ENCODE assay signal across 25 cellular contexts in the genomic region with DNA sequence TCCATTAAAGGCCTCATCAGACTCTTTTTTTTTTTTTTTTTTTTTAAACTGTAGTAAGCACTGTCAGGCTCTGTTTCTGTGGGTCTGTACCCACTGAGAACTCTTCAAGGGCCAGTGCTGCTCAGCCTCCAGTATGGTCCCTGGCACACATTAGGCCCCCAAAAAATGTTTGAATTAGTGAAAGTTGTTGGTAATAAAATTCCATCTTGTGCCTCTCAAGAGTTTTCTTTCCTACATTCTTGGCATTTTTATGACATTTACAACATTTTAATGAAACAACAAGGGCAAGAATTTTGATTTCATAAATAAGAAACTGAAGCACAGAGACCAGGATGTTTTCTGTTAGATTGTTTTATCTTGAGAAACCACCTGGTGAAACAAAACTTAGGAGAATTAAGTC.
DNase-seq lines count a peak whose midpoint lies in the region; ATAC-seq, FAIRE-seq and TF ChIP-seq lines count a peak whose summit lies in the region.
"Had no signal": no experiment of that assay in that cellular context is flagged by ENCODE, and none has a peak within 500 bp of the region (broad histone marks: within the 10 kb centered on the region; RNA-seq: fewer than 3 reads in every experiment).

No MANE protein-coding gene starts in this region.

- no TSS peak for BruUV-seq in HepG2 (replicated peaks; lab: Mats Ljungman, UMichigan)

- H3K4me3 Mint-ChIP-seq in WTC11, result no peak overlapping the region
- no peak overlapping the region for H3K4me3 Mint-ChIP-seq in CD4-positive, alpha-beta T cell
- H3K4me3 Mint-ChIP-seq: activated CD4-positive, alpha-beta memory T cell treated with anti-CD3 and anti-CD28 coated beads for 36 hours; activated naive CD8-positive, alpha-beta T cell treated with anti-CD3 and anti-CD28 coated beads for 36 hours; H9; memory B cell; natural killer cell; stimulated activated naive B cell treated with anti-CD40 and anti-IgM and Interleukin-4, amounts not matched to agents 10 μg/mL and 1 μg/mL and 100 μg/mL, for 72 hours; T-helper 2 cell treated with Interferon-gamma antibody and Interleukin-4, amounts not matched to agents 5 μg/mL and 100 μg/mL, for 36 hours had no signal

- no peaks in the 10 kb centered on the region for H3K9me3 ChIP-seq in A549
- no peaks in the 10 kb centered on the region for H3K9me3 ChIP-seq in gastrocnemius medialis
- no peaks in the 10 kb centered on the region for H3K9me3 ChIP-seq in HepG2 (ENCODE audit: low read length)
- H3K9me3 ChIP-seq in CD4-positive, alpha-beta T cell (ENCODE audit: control insufficient read depth, low read length), result no peaks in the 10 kb centered on the region
- H3K9me3 ChIP-seq: BLaER1 had no signal

- no peak overlapping the region for H3K9ac ChIP-seq in HepG2 (ENCODE audit: insufficient read depth, low read depth, low read length)
- H3K9ac ChIP-seq: BLaER1, parathyroid adenoma had no signal

- H3K4me1 Mint-ChIP-seq in WTC11, result peaks cover 36% of the 10 kb centered on the region
- H3K4me1 Mint-ChIP-seq in CD4-positive, alpha-beta T cell (ENCODE audit: low read depth), result no peaks in the 10 kb centered on the region
- H3K4me1 Mint-ChIP-seq: activated naive CD8-positive, alpha-beta T cell treated with anti-CD3 and anti-CD28 coated beads for 36 hours; memory B cell; natural killer cell; stimulated activated naive B cell treated with anti-CD40 and anti-IgM and Interleukin-4, amounts not matched to agents 10 μg/mL and 1 μg/mL and 100 μg/mL, for 72 hours had no signal

- TF ChIP-seq EP300 in A549 (IDR thresholded peaks at IDR 0.05) (no peak), HepG2 (IDR thresholded peaks at IDR 0.05; ENCODE audit: low read depth in 2 of 2, low read length in 2 of 2) (no peak), HepG2 (CRISPR knock-in tag; IDR thresholded peaks at IDR 0.05; ENCODE audit: borderline replicate concordance) (no peak)

- H3K36me3 ChIP-seq in gastrocnemius medialis (no peaks in the 10 kb centered on the region), HepG2 (replicated peaks in 1 of 2; ENCODE audit: control insufficient read depth in 1 of 2, insufficient read depth in 2 of 2, low read length in 2 of 2) (peaks cover 1 to 9% of the 10 kb centered on the region in 2 experiments; a peak in 3 of 5 replicates)
- H3K36me3 ChIP-seq: BLaER1 had no signal

- intact Hi-C loops in gastrocnemius medialis (cut with DNase I; ENCODE audit: low total_unique reads) (loop anchor here (5.0 kb wide), 1 partner anchor 119 kb away; no protein-coding TSS in a partner anchor), HepG2 (cut with micrococcal nuclease; ENCODE audit: unreplicated experiment) (no loop called here)
- intact Hi-C loops in CD4-positive, alpha-beta T cell (cut with DNase I, micrococcal nuclease), result no loop called here

- H3K4me2 ChIP-seq in A549, result peak overlapping the region; percentile 30; the same call in 1 of the 3 replicates
- no peak overlapping the region for H3K4me2 ChIP-seq in HepG2 (ENCODE audit: low read depth, low read length)
- H3K4me2 ChIP-seq: BLaER1 had no signal

- in situ Hi-C loops in gastrocnemius medialis (cut with MboI; ENCODE audit: low sequenced_read_pairs in 4 of 4) (no loop called here), HepG2 (cut with HindIII; ENCODE audit: extremely low pct_ligation_motif_present, low pct_unique_long_range_greater_than_20kb) (no loop called here)

- peaks cover 50% of the 10 kb centered on the region for H3K4me1 ChIP-seq in A549
- peaks cover 43 to 97% of the 10 kb centered on the region in 2 donors for H3K4me1 ChIP-seq in gastrocnemius medialis
- no peaks in the 10 kb centered on the region for H3K4me1 ChIP-seq in HepG2 (ENCODE audit: insufficient read depth, low read length)
- H3K4me1 ChIP-seq: BLaER1 had no signal

- H3K27me3 ChIP-seq in gastrocnemius medialis, result no peaks in the 10 kb centered on the region
- H3K27me3 ChIP-seq in HepG2 (ENCODE audit: control insufficient read depth in 1 of 2, insufficient read depth in 2 of 2, low read length in 2 of 2), result no peaks in the 10 kb centered on the region
- H3K27me3 ChIP-seq in CD4-positive, alpha-beta T cell (ENCODE audit: control insufficient read depth, insufficient read depth, low read length), result no peaks in the 10 kb centered on the region
- H3K27me3 ChIP-seq: BLaER1 had no signal

- TF ChIP-seq RAD21 in A549 (conservative IDR thresholded peaks at IDR 0.05 in 1 of 2, IDR thresholded peaks at IDR 0.05 in 1 of 2), result no peak
- no peak for TF ChIP-seq RAD21 in HepG2 (CRISPR knock-in tag; IDR thresholded peaks at IDR 0.05)

- ATAC-seq in A549 (peak in 1 of 2 experiments; percentile 26; a peak in 1 of 6 replicates), WTC11 (no peak), gastrocnemius medialis (no peak), HepG2 (no peak)
- ATAC-seq in CD4-positive, alpha-beta T cell (ENCODE audit: poor library complexity), result no peak
- ATAC-seq: natural killer cell; stimulated activated naive B cell treated with anti-CD40 and anti-IgM and Interleukin-4, amounts not matched to agents 10 μg/mL and 1 μg/mL and 100 μg/mL, for 72 hours had no signal

- H3K27ac ChIP-seq in A549, result peak overlapping the region in 1 of 2 experiments; percentile 14; a peak in 2 of 6 replicates
- peak overlapping the region; percentile 80 to 95 (median 90) for H3K27ac ChIP-seq in gastrocnemius medialis
- no peak overlapping the region for H3K27ac ChIP-seq in HepG2 (ENCODE audit: extremely low read length, insufficient read depth, low read length)
- no peak overlapping the region for H3K27ac ChIP-seq in CD4-positive, alpha-beta T cell (ENCODE audit: low read depth, low read length)
- H3K27ac ChIP-seq: BLaER1, parathyroid adenoma had no signal

- FAIRE-seq in A549 (lab: Jason Lieb, UNC) (no peak), islet of Langerhans (lab: Jason Lieb, UNC) (peak; percentile 92), HepG2 (lab: Jason Lieb, UNC) (no peak)

- no peaks in the 10 kb centered on the region; the same call in 1 of the 2 replicates for H4K20me1 ChIP-seq in HepG2 (ENCODE audit: insufficient read depth, low read length)
- H4K20me1 ChIP-seq: BLaER1 had no signal

- no peak for TF ChIP-seq CTCF in A549 (IDR thresholded peaks at IDR 0.05)
- no peak for TF ChIP-seq CTCF in WTC11 (IDR thresholded peaks at IDR 0.05)
- TF ChIP-seq CTCF in gastrocnemius medialis (IDR thresholded peaks at IDR 0.05 in 4 of 5, conservative IDR thresholded peaks at IDR 0.05 in 1 of 5), result no peak
- TF ChIP-seq CTCF in HepG2 (CRISPR knock-in tag; IDR thresholded peaks at IDR 0.05), result no peak
- no peak for TF ChIP-seq CTCF in CD4-positive, alpha-beta T cell (IDR thresholded peaks at IDR 0.05)

- no peaks in the 10 kb centered on the region for H3K27me3 Mint-ChIP-seq in WTC11 (ENCODE audit: low read depth)
- peaks cover 51% of the 10 kb centered on the region for H3K27me3 Mint-ChIP-seq in CD4-positive, alpha-beta T cell

- POLR2A ChIA-PET in A549 (lab: Yijun Ruan, JAX), result no interaction called here
- POLR2A ChIA-PET in WTC11 (lab: Charles Lee), result no interaction called here
- POLR2A ChIA-PET in HepG2 (lab: Yijun Ruan, JAX), result no interaction called here
- POLR2A ChIA-PET in CD4-positive, alpha-beta T cell (lab: Charles Lee), result no interaction called here

- TF ChIP-seq POLR2A in A549 (IDR thresholded peaks at IDR 0.05; ENCODE audit: low read length) (no peak), gastrocnemius medialis (IDR thresholded peaks at IDR 0.05) (no peak), HepG2 (IDR thresholded peaks at IDR 0.05; ENCODE audit: insufficient read depth in 1 of 2, low read depth in 2 of 2, low read length in 2 of 2) (no peak)

- H2AFZ ChIP-seq in HepG2 (ENCODE audit: low read length), result no peak overlapping the region
- H2AFZ ChIP-seq: parathyroid adenoma had no signal

- H3K4me3 ChIP-seq in A549 (no peak overlapping the region), gastrocnemius medialis (no peak overlapping the region), HepG2 (replicated peaks in 1 of 3; ENCODE audit: insufficient read depth in 1 of 3, low read depth in 2 of 3, low read length in 3 of 3) (no peak overlapping the region)
- H3K4me3 ChIP-seq: BLaER1 had no signal

- no peak for DNase-seq in A549 (ENCODE audit: low read depth in 1 of 2, low spot score in 1 of 2)
- no peak for DNase-seq in WTC11 (ENCODE audit: low spot score)
- no peak for DNase-seq in gastrocnemius medialis
- no peak for DNase-seq in HPDE6-E6E7 (ENCODE audit: extremely low spot score)
- no peak for DNase-seq in HepG2 (ENCODE audit: low spot score)
- no peak for DNase-seq in nucleus accumbens (lab: John Stamatoyannopoulos, UW)
- no peak for DNase-seq in CD4-positive, alpha-beta T cell
- DNase-seq: activated CD4-positive, alpha-beta memory T cell treated with anti-CD3 and anti-CD28 coated beads for 36 hours; activated CD4-positive, CD25-positive, alpha-beta regulatory T cell; activated naive CD8-positive, alpha-beta T cell treated with anti-CD3 and anti-CD28 coated beads for 36 hours; cerebellar nuclear complex; H9; KG1; natural killer cell; NCI-H146; NCI-H2171 treated with DMSO at 0.1 percent for 48 hours; NCI-H526; RPMI8226; stimulated activated CD4-positive, alpha-beta T cell treated with anti-CD3 and anti-CD28 coated beads, Interleukin-2, amount 100 ng/mL, for 24 hours; stimulated activated naive B cell treated with anti-CD40 and anti-IgM and Interleukin-4, amounts not matched to agents 10 μg/mL and 1 μg/mL and 100 μg/mL, for 72 hours had no signal

- CTCF ChIA-PET in A549 (lab: Yijun Ruan, JAX), result interaction anchor here (0.9 to 1.2 kb wide), 2 partner anchors 115 to 402 kb away, joined by 3 to 4 read pairs; a partner anchor contains a TSS
- CTCF ChIA-PET in WTC11 (lab: Charles Lee), result interaction anchor here (0.6 to 0.7 kb wide), 2 partner anchors 10 to 110 kb away, joined by 3 to 4 read pairs; no protein-coding TSS in a partner anchor
- CTCF ChIA-PET in HepG2 (lab: Yijun Ruan, JAX; ENCODE audit: low intra/inter-chr PET ratio, low total read pairs), result no interaction called here
- CTCF ChIA-PET in CD4-positive, alpha-beta T cell (lab: Charles Lee), result no interaction called here

- peaks cover 8% of the 10 kb centered on the region; the same call in 1 of the 2 replicates for H3K36me3 Mint-ChIP-seq in WTC11
- no peaks in the 10 kb centered on the region for H3K36me3 Mint-ChIP-seq in CD4-positive, alpha-beta T cell (ENCODE audit: low read depth)
- H3K36me3 Mint-ChIP-seq: activated CD4-positive, alpha-beta memory T cell treated with anti-CD3 and anti-CD28 coated beads for 36 hours; activated naive CD8-positive, alpha-beta T cell treated with anti-CD3 and anti-CD28 coated beads for 36 hours; memory B cell; natural killer cell; stimulated activated naive B cell treated with anti-CD40 and anti-IgM and Interleukin-4, amounts not matched to agents 10 μg/mL and 1 μg/mL and 100 μg/mL, for 72 hours had no signal

- 0 out of 2 replicates have a peak overlapping the region, but pooled peaks have one; percentile 22 for H3K27ac Mint-ChIP-seq in WTC11
- no peak overlapping the region for H3K27ac Mint-ChIP-seq in CD4-positive, alpha-beta T cell
- H3K27ac Mint-ChIP-seq: activated CD4-positive, alpha-beta memory T cell treated with anti-CD3 and anti-CD28 coated beads for 36 hours; activated naive CD8-positive, alpha-beta T cell treated with anti-CD3 and anti-CD28 coated beads for 36 hours; memory B cell; natural killer cell; stimulated activated naive B cell treated with anti-CD40 and anti-IgM and Interleukin-4, amounts not matched to agents 10 μg/mL and 1 μg/mL and 100 μg/mL, for 72 hours; T-helper 2 cell treated with Interferon-gamma antibody and Interleukin-4, amounts not matched to agents 5 μg/mL and 100 μg/mL, for 36 hours had no signal

- no peaks in the 10 kb centered on the region for H3K9me3 Mint-ChIP-seq in WTC11
- H3K9me3 Mint-ChIP-seq in CD4-positive, alpha-beta T cell, result no peaks in the 10 kb centered on the region
- H3K9me3 Mint-ChIP-seq: activated CD4-positive, alpha-beta memory T cell treated with anti-CD3 and anti-CD28 coated beads for 36 hours; activated naive CD8-positive, alpha-beta T cell treated with anti-CD3 and anti-CD28 coated beads for 36 hours; H9; natural killer cell; T-helper 2 cell treated with Interferon-gamma antibody and Interleukin-4, amounts not matched to agents 5 μg/mL and 100 μg/mL, for 36 hours had no signal

- H3K79me2 ChIP-seq in HepG2 (ENCODE audit: insufficient read depth, low read length), result peaks cover 11% of the 10 kb centered on the region
- H3K79me2 ChIP-seq: parathyroid adenoma had no signal

Comparison
In these comparisons a context has a peak if more than half of its experiments do, and no peak if none do; other contexts are left out.
1. H3K27ac ChIP-seq: peak in gastrocnemius medialis (4 of 4); none in HepG2 (single experiment) and CD4-positive, alpha-beta T cell (single experiment).
2. CTCF ChIA-PET loops: an anchor here in A549 (0.9 to 1.2 kb wide) and WTC11 (0.6 to 0.7 kb wide); none called in HepG2 and CD4-positive, alpha-beta T cell.